ENCODE assay signal across 8 cellular contexts in the genomic region with DNA sequence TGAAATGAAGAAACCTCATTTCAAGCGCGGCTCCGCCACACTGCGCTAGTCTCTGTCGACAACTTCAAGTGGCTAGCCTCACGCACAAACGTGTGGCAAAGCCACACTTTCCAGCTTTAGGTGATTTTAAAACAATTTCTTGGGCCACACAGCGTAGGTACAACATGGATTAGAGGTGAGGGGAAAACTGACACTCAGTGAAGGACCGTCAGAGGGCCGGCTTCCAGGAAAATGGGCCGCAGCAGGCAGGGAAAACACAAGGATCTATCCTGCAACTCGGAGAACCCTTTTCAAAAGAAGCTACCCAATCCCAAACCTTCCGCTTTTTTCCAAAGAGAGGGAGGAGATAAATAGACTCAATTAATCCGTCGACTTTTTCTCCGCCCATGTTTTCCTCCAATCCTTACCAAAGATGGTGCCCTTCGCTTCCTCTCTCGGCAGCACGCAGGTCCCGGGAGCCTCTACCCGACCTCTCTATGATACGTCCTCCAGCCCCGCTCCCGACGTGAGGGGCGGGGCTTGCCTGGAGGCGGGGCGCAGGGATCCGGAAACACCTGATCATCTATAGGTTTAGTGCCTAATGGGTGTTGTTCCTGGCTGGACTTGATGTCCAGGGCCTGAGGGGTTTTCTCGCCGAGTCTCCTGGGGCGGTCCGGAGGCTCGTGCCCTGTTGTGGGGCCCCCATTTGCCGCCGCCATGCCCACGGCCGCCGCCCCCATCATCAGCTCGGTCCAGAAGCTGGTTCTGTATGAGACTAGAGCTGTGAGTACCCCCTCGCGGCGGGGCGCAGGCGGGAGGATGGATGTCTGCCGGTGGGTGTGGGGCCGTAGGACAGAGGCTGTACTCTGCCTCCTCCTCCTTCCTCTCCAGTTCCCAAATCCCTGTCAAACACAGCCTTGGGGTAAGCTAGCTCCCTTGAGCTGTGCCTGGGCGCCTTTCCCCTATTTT. TPM values are rescaled to one million over a fixed set of nuclear protein-coding genes. Genes with fewer than 3 reads are reported as not detected.
DNase-seq lines count a peak whose midpoint lies in the region; ATAC-seq and TF ChIP-seq lines count a peak whose summit lies in the region.

A gene (minus strand): TSS at position 463 of the 948 bp plus-strand sequence. CDS start 15,457 bp downstream, outside the sequence.
A gene (plus strand): TSS at position 557 of the 948 bp plus-strand sequence. CDS start 140 bp downstream, at position 697.

- H3K4me3 Mint-ChIP-seq in WTC11 = peak within 1 kb of the TSS; percentile 87

- H3K9me3 Mint-ChIP-seq in WTC11 = peaks cover 2% of the 10 kb centered on the region

- peaks cover 8% of the 10 kb centered on the region for H3K36me3 Mint-ChIP-seq in WTC11

- DNase-seq in AG08395 (ENCODE audit: low spot score) (peak; percentile 92), NCI-H2227 (lab: John Stamatoyannopoulos, UW; ENCODE audit: unreplicated experiment) (peak; percentile 95), WTC11 (ENCODE audit: low spot score) (peak; percentile 96), caudate nucleus (lab: John Stamatoyannopoulos, UW) (peak; percentile 61 to 98 (median 92)), iris pigment epithelial cell (ENCODE audit: low read depth) (peak; percentile 93)
- DNase-seq in stimulated activated CD4-positive, alpha-beta T cell treated with anti-CD3 and anti-CD28 coated beads, Interleukin-12 subunit alpha, Interleukin-12 subunit beta, amount 100 ng/mL, for 24 hours (ENCODE audit: low read depth in 2 of 2) = peak; percentile 81 to 93

- CTCF ChIA-PET in WTC11 (lab: Charles Lee) = interaction anchor here (0.6 to 1.8 kb wide), 8 partner anchors 11 to 349 kb away, joined by 3 to 9 read pairs (median 4); no protein-coding TSS in a partner anchor

- H3K27ac Mint-ChIP-seq in WTC11 = peak within 1 kb of the TSS; percentile 98

- POLR2A ChIA-PET in WTC11 (lab: Charles Lee) = interaction anchor here (1.0 kb wide), 1 partner anchor 12 kb away, joined by 3 read pairs; no protein-coding TSS in a partner anchor

- H3K4me1 Mint-ChIP-seq in WTC11 = peaks cover 17% of the 10 kb centered on the region

- no peak for TF ChIP-seq CTCF in WTC11 (IDR thresholded peaks at IDR 0.05)

- peak within 1 kb of the TSS; percentile 92 for H3K27ac ChIP-seq in caudate nucleus (ENCODE audit: low read depth, low read length)

- no peaks in the 10 kb centered on the region for H3K27me3 Mint-ChIP-seq in WTC11 (ENCODE audit: low read depth)

- ATAC-seq in GM18907 (IDR thresholded peaks at IDR 0.05; ENCODE audit: unreplicated experiment) (peak; percentile 98), HG03159 (IDR thresholded peaks at IDR 0.05; ENCODE audit: unreplicated experiment) (peak; percentile 91), WTC11 (peak; percentile 97)

TF ChIP-seq in WTC11, 78 proteins besides CTCF, POLR2A, EP300 and RAD21 (continues in another document):
- TF ChIP-seq, protein P1, sequence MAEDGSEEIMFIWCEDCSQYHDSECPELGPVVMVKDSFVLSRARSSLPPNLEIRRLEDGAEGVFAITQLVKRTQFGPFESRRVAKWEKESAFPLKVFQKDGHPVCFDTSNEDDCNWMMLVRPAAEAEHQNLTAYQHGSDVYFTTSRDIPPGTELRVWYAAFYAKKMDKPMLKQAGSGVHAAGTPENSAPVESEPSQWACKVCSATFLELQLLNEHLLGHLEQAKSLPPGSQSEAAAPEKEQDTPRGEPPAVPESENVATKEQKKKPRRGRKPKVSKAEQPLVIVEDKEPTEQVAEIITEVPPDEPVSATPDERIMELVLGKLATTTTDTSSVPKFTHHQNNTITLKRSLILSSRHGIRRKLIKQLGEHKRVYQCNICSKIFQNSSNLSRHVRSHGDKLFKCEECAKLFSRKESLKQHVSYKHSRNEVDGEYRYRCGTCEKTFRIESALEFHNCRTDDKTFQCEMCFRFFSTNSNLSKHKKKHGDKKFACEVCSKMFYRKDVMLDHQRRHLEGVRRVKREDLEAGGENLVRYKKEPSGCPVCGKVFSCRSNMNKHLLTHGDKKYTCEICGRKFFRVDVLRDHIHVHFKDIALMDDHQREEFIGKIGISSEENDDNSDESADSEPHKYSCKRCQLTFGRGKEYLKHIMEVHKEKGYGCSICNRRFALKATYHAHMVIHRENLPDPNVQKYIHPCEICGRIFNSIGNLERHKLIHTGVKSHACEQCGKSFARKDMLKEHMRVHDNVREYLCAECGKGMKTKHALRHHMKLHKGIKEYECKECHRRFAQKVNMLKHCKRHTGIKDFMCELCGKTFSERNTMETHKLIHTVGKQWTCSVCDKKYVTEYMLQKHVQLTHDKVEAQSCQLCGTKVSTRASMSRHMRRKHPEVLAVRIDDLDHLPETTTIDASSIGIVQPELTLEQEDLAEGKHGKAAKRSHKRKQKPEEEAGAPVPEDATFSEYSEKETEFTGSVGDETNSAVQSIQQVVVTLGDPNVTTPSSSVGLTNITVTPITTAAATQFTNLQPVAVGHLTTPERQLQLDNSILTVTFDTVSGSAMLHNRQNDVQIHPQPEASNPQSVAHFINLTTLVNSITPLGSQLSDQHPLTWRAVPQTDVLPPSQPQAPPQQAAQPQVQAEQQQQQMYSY (CRISPR knock-in tag; IDR thresholded peaks at IDR 0.05) = no peak
- TF ChIP-seq, protein P2, sequence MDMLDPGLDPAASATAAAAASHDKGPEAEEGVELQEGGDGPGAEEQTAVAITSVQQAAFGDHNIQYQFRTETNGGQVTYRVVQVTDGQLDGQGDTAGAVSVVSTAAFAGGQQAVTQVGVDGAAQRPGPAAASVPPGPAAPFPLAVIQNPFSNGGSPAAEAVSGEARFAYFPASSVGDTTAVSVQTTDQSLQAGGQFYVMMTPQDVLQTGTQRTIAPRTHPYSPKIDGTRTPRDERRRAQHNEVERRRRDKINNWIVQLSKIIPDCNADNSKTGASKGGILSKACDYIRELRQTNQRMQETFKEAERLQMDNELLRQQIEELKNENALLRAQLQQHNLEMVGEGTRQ (CRISPR knock-in tag; IDR thresholded peaks at IDR 0.05) = peak; percentile 69
- TF ChIP-seq, protein P3, sequence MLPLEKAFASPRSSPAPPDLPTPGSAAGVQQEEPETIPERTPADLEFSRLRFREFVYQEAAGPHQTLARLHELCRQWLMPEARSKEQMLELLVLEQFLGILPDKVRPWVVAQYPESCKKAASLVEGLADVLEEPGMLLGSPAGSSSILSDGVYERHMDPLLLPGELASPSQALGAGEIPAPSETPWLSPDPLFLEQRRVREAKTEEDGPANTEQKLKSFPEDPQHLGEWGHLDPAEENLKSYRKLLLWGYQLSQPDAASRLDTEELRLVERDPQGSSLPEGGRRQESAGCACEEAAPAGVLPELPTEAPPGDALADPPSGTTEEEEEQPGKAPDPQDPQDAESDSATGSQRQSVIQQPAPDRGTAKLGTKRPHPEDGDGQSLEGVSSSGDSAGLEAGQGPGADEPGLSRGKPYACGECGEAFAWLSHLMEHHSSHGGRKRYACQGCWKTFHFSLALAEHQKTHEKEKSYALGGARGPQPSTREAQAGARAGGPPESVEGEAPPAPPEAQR (CRISPR knock-in tag; IDR thresholded peaks at IDR 0.05) = no peak
- TF ChIP-seq, protein P4, sequence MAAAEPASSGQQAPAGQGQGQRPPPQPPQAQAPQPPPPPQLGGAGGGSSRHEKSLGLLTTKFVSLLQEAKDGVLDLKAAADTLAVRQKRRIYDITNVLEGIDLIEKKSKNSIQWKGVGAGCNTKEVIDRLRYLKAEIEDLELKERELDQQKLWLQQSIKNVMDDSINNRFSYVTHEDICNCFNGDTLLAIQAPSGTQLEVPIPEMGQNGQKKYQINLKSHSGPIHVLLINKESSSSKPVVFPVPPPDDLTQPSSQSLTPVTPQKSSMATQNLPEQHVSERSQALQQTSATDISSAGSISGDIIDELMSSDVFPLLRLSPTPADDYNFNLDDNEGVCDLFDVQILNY (CRISPR knock-in tag; IDR thresholded peaks at IDR 0.05) = 0 out of 2 replicates have a peak, but pooled peaks have one; percentile 55
- TF ChIP-seq, protein P5, sequence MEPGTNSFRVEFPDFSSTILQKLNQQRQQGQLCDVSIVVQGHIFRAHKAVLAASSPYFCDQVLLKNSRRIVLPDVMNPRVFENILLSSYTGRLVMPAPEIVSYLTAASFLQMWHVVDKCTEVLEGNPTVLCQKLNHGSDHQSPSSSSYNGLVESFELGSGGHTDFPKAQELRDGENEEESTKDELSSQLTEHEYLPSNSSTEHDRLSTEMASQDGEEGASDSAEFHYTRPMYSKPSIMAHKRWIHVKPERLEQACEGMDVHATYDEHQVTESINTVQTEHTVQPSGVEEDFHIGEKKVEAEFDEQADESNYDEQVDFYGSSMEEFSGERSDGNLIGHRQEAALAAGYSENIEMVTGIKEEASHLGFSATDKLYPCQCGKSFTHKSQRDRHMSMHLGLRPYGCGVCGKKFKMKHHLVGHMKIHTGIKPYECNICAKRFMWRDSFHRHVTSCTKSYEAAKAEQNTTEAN (CRISPR knock-in tag; IDR thresholded peaks at IDR 0.05) = no peak
- TF ChIP-seq, protein P6, sequence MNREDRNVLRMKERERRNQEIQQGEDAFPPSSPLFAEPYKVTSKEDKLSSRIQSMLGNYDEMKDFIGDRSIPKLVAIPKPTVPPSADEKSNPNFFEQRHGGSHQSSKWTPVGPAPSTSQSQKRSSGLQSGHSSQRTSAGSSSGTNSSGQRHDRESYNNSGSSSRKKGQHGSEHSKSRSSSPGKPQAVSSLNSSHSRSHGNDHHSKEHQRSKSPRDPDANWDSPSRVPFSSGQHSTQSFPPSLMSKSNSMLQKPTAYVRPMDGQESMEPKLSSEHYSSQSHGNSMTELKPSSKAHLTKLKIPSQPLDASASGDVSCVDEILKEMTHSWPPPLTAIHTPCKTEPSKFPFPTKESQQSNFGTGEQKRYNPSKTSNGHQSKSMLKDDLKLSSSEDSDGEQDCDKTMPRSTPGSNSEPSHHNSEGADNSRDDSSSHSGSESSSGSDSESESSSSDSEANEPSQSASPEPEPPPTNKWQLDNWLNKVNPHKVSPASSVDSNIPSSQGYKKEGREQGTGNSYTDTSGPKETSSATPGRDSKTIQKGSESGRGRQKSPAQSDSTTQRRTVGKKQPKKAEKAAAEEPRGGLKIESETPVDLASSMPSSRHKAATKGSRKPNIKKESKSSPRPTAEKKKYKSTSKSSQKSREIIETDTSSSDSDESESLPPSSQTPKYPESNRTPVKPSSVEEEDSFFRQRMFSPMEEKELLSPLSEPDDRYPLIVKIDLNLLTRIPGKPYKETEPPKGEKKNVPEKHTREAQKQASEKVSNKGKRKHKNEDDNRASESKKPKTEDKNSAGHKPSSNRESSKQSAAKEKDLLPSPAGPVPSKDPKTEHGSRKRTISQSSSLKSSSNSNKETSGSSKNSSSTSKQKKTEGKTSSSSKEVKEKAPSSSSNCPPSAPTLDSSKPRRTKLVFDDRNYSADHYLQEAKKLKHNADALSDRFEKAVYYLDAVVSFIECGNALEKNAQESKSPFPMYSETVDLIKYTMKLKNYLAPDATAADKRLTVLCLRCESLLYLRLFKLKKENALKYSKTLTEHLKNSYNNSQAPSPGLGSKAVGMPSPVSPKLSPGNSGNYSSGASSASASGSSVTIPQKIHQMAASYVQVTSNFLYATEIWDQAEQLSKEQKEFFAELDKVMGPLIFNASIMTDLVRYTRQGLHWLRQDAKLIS (CRISPR knock-in tag; IDR thresholded peaks at IDR 0.05; ENCODE audit: borderline replicate concordance) = no peak; the same call in 1 of the 2 replicates

RNA-seq across cellular contexts. Expression of the first gene that starts in this region (rescaled TPM):
- total RNA-seq in WTC11 (2021) = 3.7 to 4.6 TPM (median 4.3 TPM) in 3 replicates

RNA-seq across cellular contexts. Expression of the second gene that starts in this region (rescaled TPM):
- total RNA-seq in WTC11 (2021) = 21.3 to 24.8 TPM (median 24.3 TPM) in 3 replicates

Comparison
In these comparisons a context has a peak if more than half of its experiments do, and no peak if none do; other contexts are left out.
1. Peak in every context shown above with its lines: DNase-seq, ATAC-seq and H3K27ac ChIP-seq.